Comparison of ENCODE assay signal across 7 cellular contexts in the genomic region with DNA sequence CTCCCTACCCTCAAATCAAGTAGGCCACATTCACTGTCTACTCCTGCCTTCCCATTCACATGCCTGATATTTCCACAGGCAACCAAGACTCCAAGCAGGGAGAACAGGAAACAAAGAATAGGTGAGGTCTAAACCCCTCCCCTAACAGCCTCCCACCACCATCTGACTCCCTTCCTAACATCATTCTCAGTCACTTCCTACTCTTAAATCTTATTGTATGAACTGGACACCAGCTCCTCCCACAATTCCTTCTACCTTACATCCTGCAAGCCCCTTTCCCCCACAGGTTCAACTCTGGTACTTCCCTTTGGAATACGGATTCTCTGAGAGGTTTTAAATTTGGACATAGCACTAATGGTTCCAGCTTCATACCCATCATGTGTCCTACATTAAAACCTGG. TPM values are rescaled to one million over a fixed set of nuclear protein-coding genes. Genes with fewer than 3 reads are reported as not detected.
DNase-seq lines count a peak whose midpoint lies in the region; ATAC-seq and TF ChIP-seq lines count a peak whose summit lies in the region.
"Had no signal": no experiment of that assay in that cellular context is flagged by ENCODE, and none has a peak within 500 bp of the region (broad histone marks: within the 10 kb centered on the region; RNA-seq: fewer than 3 reads in every experiment).

No MANE protein-coding gene starts in this region.

- ATAC-seq in activated CD8-positive, alpha-beta memory T cell treated with anti-CD3 and anti-CD28 coated beads, Interleukin-2, amount 10 ng/mL, durations not matched to agents 7 days and 5 days: no peak
- no peak for ATAC-seq in HG03159 (IDR thresholded peaks at IDR 0.05; ENCODE audit: unreplicated experiment)

- no peak overlapping the region for H3K9ac ChIP-seq in smooth muscle cell (ENCODE audit: low read depth)

- H2AFZ ChIP-seq in smooth muscle cell (ENCODE audit: low read depth): no peak overlapping the region

- H3K27ac ChIP-seq in smooth muscle cell (ENCODE audit: low read depth): peak overlapping the region; percentile 44

- H3K27me3 ChIP-seq in smooth muscle cell (ENCODE audit: low read depth): no peaks in the 10 kb centered on the region

- H3F3A ChIP-seq in smooth muscle cell (ENCODE audit: low read depth): no peaks in the 10 kb centered on the region

- H3K27ac Mint-ChIP-seq in activated CD8-positive, alpha-beta memory T cell treated with anti-CD3 and anti-CD28 coated beads, Interleukin-2, amount 10 ng/mL, durations not matched to agents 7 days and 5 days: peak overlapping the region; percentile 88
- peak overlapping the region; percentile 80 to 96 (median 93) for H3K27ac Mint-ChIP-seq in brain

- H3K27me3 Mint-ChIP-seq in activated CD8-positive, alpha-beta memory T cell treated with anti-CD3 and anti-CD28 coated beads, Interleukin-2, amount 10 ng/mL, durations not matched to agents 7 days and 5 days: no peaks in the 10 kb centered on the region
- peaks cover 5% of the 10 kb centered on the region for H3K27me3 Mint-ChIP-seq in brain

- no peak for DNase-seq in activated CD8-positive, alpha-beta memory T cell treated with anti-CD3 and anti-CD28 coated beads, Interleukin-2, amount 10 ng/mL, durations not matched to agents 7 days and 5 days
- no peak for DNase-seq in activated CD8-positive, alpha-beta memory T cell treated with anti-CD3 and anti-CD28 coated beads for 24 hours
- DNase-seq in smooth muscle cell (lab: John Stamatoyannopoulos, UW; ENCODE audit: unreplicated experiment): no peak
- no peak for DNase-seq in posterior cingulate gyrus
- DNase-seq: NCI-H1694 treated with DMSO at 0.1 percent for 48 hours had no signal

- no peaks in the 10 kb centered on the region for H3K36me3 ChIP-seq in smooth muscle cell (ENCODE audit: low read depth)

- no peaks in the 10 kb centered on the region for H3K9me3 ChIP-seq in smooth muscle cell (replicated peaks; ENCODE audit: low read depth)

- H3K4me3 ChIP-seq in smooth muscle cell: peak overlapping the region; percentile 93

- intact Hi-C loops in posterior cingulate gyrus (cut with DNase I): loop anchor here (2.0 kb wide), 1 partner anchor 71 kb away; the partner anchor contains the start of gene MDC1

- H3K4me3 Mint-ChIP-seq in activated CD8-positive, alpha-beta memory T cell treated with anti-CD3 and anti-CD28 coated beads, Interleukin-2, amount 10 ng/mL, durations not matched to agents 7 days and 5 days: no peak overlapping the region
- peak overlapping the region; percentile 91 to 97 (median 93) for H3K4me3 Mint-ChIP-seq in brain

- H3K36me3 Mint-ChIP-seq in activated CD8-positive, alpha-beta memory T cell treated with anti-CD3 and anti-CD28 coated beads, Interleukin-2, amount 10 ng/mL, durations not matched to agents 7 days and 5 days: peaks cover 5% of the 10 kb centered on the region
- H3K36me3 Mint-ChIP-seq in brain: peaks cover 47% of the 10 kb centered on the region

- H3K4me1 Mint-ChIP-seq in activated CD8-positive, alpha-beta memory T cell treated with anti-CD3 and anti-CD28 coated beads, Interleukin-2, amount 10 ng/mL, durations not matched to agents 7 days and 5 days: peaks cover 32% of the 10 kb centered on the region
- H3K4me1 Mint-ChIP-seq in brain: peaks cover 22% of the 10 kb centered on the region

- H4K20me1 ChIP-seq in smooth muscle cell (ENCODE audit: low read depth): no peaks in the 10 kb centered on the region

- WGBS in smooth muscle cell (ENCODE audit: low lambda C conversion rate): 86% methylated on average over 1 of the region's 1 CpG

- no peak overlapping the region for H3K4me2 ChIP-seq in smooth muscle cell

- no peak for TF ChIP-seq CTCF in brain (conservative IDR thresholded peaks at IDR 0.05)
- TF ChIP-seq CTCF in smooth muscle cell (IDR thresholded peaks at IDR 0.05; ENCODE audit: borderline replicate concordance, insufficient read depth, poor library complexity, severe bottlenecking): no peak

- H3K9me3 Mint-ChIP-seq in activated CD8-positive, alpha-beta memory T cell treated with anti-CD3 and anti-CD28 coated beads, Interleukin-2, amount 10 ng/mL, durations not matched to agents 7 days and 5 days (ENCODE audit: low read depth): no peaks in the 10 kb centered on the region
- no peaks in the 10 kb centered on the region for H3K9me3 Mint-ChIP-seq in brain

- no peaks in the 10 kb centered on the region for H3K79me2 ChIP-seq in smooth muscle cell (ENCODE audit: low read depth)

- peaks cover 7% of the 10 kb centered on the region for H3K4me1 ChIP-seq in smooth muscle cell (ENCODE audit: low read depth)

- CTCF ChIA-PET in activated CD8-positive, alpha-beta memory T cell treated with anti-CD3 and anti-CD28 coated beads, Interleukin-2, amount 10 ng/mL, durations not matched to agents 7 days and 5 days (lab: Charles Lee): interaction anchor here (1.1 to 2.5 kb wide), 2 partner anchors 26 to 85 kb away, joined by 4 to 9 read pairs; partner anchors contain the start of gene DHX16

RNA-seq across cellular contexts. Expression of gene C6orf136, which starts 0.9 kb away (rescaled TPM):
- 10 to 100 TPM; 32.5 to 33.9 TPM for total RNA-seq in activated CD8-positive, alpha-beta memory T cell treated with anti-CD3 and anti-CD28 coated beads, Interleukin-2, amount 10 ng/mL, durations not matched to agents 7 days and 5 days
- 41.1 TPM for polyA plus RNA-seq in brain (ENCODE audit: insufficient read depth, low read depth, low replicate concordance)
- total RNA-seq in smooth muscle cell: 1.8 and 4.3 TPM in 2 replicates
- 5.3 and 8.8 TPM in 2 replicates for polyA plus RNA-seq in smooth muscle cell

RNA-seq across cellular contexts. Expression of gene ATAT1, which starts 19.3 kb away (rescaled TPM):
- total RNA-seq in activated CD8-positive, alpha-beta memory T cell treated with anti-CD3 and anti-CD28 coated beads, Interleukin-2, amount 10 ng/mL, durations not matched to agents 7 days and 5 days: 1 to 10 TPM; 7.5 to 8.4 TPM
- polyA plus RNA-seq in brain (ENCODE audit: insufficient read depth, low read depth, low replicate concordance) (46.9 TPM), smooth muscle cell (16.5 and 18.8 TPM in 2 replicates)
- 8.5 and 9.4 TPM in 2 replicates for total RNA-seq in smooth muscle cell

RNA-seq across cellular contexts. Expression of gene DHX16, which starts 26.8 kb away (rescaled TPM):
- total RNA-seq in activated CD8-positive, alpha-beta memory T cell treated with anti-CD3 and anti-CD28 coated beads, Interleukin-2, amount 10 ng/mL, durations not matched to agents 7 days and 5 days: 10 to 100 TPM; 39.5 to 49.6 TPM
- polyA plus RNA-seq in brain (ENCODE audit: insufficient read depth, low read depth, low replicate concordance): 41.2 TPM
- 12.4 and 16.0 TPM in 2 replicates for total RNA-seq in smooth muscle cell
- polyA plus RNA-seq in smooth muscle cell: 23.5 and 29.0 TPM in 2 replicates

RNA-seq across cellular contexts. Expression of gene MRPS18B, which starts 28.3 kb away (rescaled TPM):
- total RNA-seq in activated CD8-positive, alpha-beta memory T cell treated with anti-CD3 and anti-CD28 coated beads, Interleukin-2, amount 10 ng/mL, durations not matched to agents 7 days and 5 days: 10 to 100 TPM; 48.2 to 65.7 TPM
- polyA plus RNA-seq in brain (ENCODE audit: insufficient read depth, low read depth, low replicate concordance) (127 TPM), smooth muscle cell (70.0 and 88.6 TPM in 2 replicates)
- 38.7 and 53.2 TPM in 2 replicates for total RNA-seq in smooth muscle cell

RNA-seq across cellular contexts. Expression of gene PPP1R10, which starts 28.9 kb away (rescaled TPM):
- 100 to 1,000 TPM; 101 to 134 TPM for total RNA-seq in activated CD8-positive, alpha-beta memory T cell treated with anti-CD3 and anti-CD28 coated beads, Interleukin-2, amount 10 ng/mL, durations not matched to agents 7 days and 5 days
- polyA plus RNA-seq in brain (ENCODE audit: insufficient read depth, low read depth, low replicate concordance): 40.7 TPM
- 42.1 and 65.1 TPM in 2 replicates for total RNA-seq in smooth muscle cell
- 36.1 and 50.2 TPM in 2 replicates for polyA plus RNA-seq in smooth muscle cell
